In the genomic region with DNA sequence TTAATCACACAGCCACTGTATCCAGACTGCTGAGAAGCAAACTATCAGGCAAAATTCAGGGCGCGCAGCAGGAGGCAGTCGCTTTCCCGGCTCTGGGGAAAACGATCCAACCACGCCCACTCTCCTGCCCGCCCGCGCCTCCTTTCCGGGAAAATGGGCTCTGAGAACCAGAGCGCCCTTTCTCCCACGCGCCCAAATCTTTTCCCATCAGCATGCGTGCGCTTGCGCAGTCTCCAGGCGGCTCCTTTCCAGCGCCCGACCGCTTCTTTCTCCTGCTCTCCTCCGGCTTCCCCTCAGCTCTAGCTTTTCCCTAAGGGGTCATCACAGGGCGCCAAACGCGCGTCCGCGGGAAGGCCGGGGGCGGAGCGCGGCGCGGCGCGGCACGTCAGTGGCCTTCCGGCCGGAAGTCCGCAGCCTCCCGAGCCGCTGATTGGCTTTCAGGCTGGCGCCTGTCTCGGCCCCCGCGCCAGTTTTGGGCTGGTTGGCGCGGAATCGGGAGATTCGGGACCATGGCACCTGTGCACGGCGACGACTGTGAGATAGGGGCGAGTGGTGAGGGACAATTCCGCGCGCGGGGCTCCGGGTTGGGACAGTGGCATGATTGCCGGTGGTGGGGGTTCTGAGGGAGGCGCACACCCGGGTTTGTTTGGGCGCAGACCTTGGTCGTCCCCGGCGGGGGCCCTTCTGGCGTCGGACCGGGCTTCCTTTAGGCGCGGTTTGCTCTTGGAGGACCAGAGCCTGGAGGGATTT, we compare ENCODE assay signal across 1 cellular context.
A peak's percentile ranks its signal among the peaks of the same experiment; 100 is the strongest.
TF ChIP-seq lines count a peak whose summit lies in the region.

A gene with protein sequence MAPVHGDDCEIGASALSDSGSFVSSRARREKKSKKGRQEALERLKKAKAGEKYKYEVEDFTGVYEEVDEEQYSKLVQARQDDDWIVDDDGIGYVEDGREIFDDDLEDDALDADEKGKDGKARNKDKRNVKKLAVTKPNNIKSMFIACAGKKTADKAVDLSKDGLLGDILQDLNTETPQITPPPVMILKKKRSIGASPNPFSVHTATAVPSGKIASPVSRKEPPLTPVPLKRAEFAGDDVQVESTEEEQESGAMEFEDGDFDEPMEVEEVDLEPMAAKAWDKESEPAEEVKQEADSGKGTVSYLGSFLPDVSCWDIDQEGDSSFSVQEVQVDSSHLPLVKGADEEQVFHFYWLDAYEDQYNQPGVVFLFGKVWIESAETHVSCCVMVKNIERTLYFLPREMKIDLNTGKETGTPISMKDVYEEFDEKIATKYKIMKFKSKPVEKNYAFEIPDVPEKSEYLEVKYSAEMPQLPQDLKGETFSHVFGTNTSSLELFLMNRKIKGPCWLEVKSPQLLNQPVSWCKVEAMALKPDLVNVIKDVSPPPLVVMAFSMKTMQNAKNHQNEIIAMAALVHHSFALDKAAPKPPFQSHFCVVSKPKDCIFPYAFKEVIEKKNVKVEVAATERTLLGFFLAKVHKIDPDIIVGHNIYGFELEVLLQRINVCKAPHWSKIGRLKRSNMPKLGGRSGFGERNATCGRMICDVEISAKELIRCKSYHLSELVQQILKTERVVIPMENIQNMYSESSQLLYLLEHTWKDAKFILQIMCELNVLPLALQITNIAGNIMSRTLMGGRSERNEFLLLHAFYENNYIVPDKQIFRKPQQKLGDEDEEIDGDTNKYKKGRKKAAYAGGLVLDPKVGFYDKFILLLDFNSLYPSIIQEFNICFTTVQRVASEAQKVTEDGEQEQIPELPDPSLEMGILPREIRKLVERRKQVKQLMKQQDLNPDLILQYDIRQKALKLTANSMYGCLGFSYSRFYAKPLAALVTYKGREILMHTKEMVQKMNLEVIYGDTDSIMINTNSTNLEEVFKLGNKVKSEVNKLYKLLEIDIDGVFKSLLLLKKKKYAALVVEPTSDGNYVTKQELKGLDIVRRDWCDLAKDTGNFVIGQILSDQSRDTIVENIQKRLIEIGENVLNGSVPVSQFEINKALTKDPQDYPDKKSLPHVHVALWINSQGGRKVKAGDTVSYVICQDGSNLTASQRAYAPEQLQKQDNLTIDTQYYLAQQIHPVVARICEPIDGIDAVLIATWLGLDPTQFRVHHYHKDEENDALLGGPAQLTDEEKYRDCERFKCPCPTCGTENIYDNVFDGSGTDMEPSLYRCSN (N-terminal part only) (plus strand): TSS at position 466 of the 750 bp plus-strand sequence. CDS start 44 bp downstream, at position 510.

TF ChIP-seq in K562, 482 proteins besides CTCF, POLR2A, EP300 and RAD21 (continued from another document and continues in another):
- TF ChIP-seq, protein P1, sequence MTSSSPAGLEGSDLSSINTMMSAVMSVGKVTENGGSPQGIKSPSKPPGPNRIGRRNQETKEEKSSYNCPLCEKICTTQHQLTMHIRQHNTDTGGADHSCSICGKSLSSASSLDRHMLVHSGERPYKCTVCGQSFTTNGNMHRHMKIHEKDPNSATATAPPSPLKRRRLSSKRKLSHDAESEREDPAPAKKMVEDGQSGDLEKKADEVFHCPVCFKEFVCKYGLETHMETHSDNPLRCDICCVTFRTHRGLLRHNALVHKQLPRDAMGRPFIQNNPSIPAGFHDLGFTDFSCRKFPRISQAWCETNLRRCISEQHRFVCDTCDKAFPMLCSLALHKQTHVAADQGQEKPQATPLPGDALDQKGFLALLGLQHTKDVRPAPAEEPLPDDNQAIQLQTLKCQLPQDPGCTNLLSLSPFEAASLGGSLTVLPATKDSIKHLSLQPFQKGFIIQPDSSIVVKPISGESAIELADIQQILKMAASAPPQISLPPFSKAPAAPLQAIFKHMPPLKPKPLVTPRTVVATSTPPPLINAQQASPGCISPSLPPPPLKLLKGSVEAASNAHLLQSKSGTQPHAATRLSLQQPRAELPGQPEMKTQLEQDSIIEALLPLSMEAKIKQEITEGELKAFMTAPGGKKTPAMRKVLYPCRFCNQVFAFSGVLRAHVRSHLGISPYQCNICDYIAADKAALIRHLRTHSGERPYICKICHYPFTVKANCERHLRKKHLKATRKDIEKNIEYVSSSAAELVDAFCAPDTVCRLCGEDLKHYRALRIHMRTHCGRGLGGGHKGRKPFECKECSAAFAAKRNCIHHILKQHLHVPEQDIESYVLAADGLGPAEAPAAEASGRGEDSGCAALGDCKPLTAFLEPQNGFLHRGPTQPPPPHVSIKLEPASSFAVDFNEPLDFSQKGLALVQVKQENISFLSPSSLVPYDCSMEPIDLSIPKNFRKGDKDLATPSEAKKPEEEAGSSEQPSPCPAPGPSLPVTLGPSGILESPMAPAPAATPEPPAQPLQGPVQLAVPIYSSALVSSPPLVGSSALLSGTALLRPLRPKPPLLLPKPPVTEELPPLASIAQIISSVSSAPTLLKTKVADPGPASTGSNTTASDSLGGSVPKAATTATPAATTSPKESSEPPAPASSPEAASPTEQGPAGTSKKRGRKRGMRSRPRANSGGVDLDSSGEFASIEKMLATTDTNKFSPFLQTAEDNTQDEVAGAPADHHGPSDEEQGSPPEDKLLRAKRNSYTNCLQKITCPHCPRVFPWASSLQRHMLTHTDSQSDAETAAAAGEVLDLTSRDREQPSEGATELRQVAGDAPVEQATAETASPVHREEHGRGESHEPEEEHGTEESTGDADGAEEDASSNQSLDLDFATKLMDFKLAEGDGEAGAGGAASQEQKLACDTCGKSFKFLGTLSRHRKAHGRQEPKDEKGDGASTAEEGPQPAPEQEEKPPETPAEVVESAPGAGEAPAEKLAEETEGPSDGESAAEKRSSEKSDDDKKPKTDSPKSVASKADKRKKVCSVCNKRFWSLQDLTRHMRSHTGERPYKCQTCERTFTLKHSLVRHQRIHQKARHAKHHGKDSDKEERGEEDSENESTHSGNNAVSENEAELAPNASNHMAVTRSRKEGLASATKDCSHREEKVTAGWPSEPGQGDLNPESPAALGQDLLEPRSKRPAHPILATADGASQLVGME (CRISPR knock-in tag; IDR thresholded peaks at IDR 0.05): no peak
- TF ChIP-seq RBM25 (IDR thresholded peaks at IDR 0.05; ENCODE audit: low read depth, low read length, severe bottlenecking) (peak; percentile 43), EP400 (IDR thresholded peaks at IDR 0.05) (peak; percentile 88), NCOA1 (IDR thresholded peaks at IDR 0.05; ENCODE audit: low read depth) (no peak; the same call in 1 of the 2 replicates), CBX5 (IDR thresholded peaks at IDR 0.05; ENCODE audit: borderline replicate concordance, low read depth) (no peak), PRMT5 (CRISPR knock-in tag; IDR thresholded peaks at IDR 0.05) (no peak), KDM4B (IDR thresholded peaks at IDR 0.05; ENCODE audit: borderline replicate concordance in 2 of 2, low read depth in 1 of 2) (no peak), ZNF316 (IDR thresholded peaks at IDR 0.05) (no peak), HDAC2 (IDR thresholded peaks at IDR 0.05) (no peak; the same call in 1 of the 2 replicates), NCOR1 (IDR thresholded peaks at IDR 0.05) (peak; percentile 84), ZNF395 (CRISPR knock-in tag; IDR thresholded peaks at IDR 0.05) (no peak), TOE1 (IDR thresholded peaks at IDR 0.05; ENCODE audit: borderline replicate concordance) (peak; percentile 23; the same call in 1 of the 2 replicates), TOE1 (CRISPR knock-in tag; IDR thresholded peaks at IDR 0.05; ENCODE audit: borderline replicate concordance, low read depth) (no peak), ETV5 (CRISPR knock-in tag; IDR thresholded peaks at IDR 0.05; ENCODE audit: low read depth) (peak; percentile 89), E4F1 (CRISPR knock-in tag; IDR thresholded peaks at IDR 0.05; ENCODE audit: borderline replicate concordance) (no peak), ZNF3 (CRISPR knock-in tag; IDR thresholded peaks at IDR 0.05) (no peak), ATF3 (IDR thresholded peaks at IDR 0.05) (no peak), ATF3 (CRISPR knock-in tag; conservative IDR thresholded peaks at IDR 0.05) (peak; percentile 73), HCFC1 (IDR thresholded peaks at IDR 0.05; ENCODE audit: low read depth, low read length) (peak; percentile 79), CREM (IDR thresholded peaks at IDR 0.05; ENCODE audit: low read depth) (peak; percentile 99), DNMT1 (IDR thresholded peaks at IDR 0.05) (no peak), NR3C1 (CRISPR knock-in tag; IDR thresholded peaks at IDR 0.05) (no peak), LEF1 (IDR thresholded peaks at IDR 0.05) (no peak), SMAD1 (IDR thresholded peaks at IDR 0.05; ENCODE audit: low read depth, low read length, partially characterized antibody) (no peak), NR2C1 (IDR thresholded peaks at IDR 0.05) (no peak), NR2C1 (tag; IDR thresholded peaks at IDR 0.05) (no peak), ATF7 (IDR thresholded peaks at IDR 0.05) (peak; percentile 91), MNT (conservative IDR thresholded peaks at IDR 0.05) (peak; percentile 78 to 91), GABPB2 (CRISPR knock-in tag; conservative IDR thresholded peaks at IDR 0.05) (no peak), SMARCB1 (IDR thresholded peaks at IDR 0.05; ENCODE audit: insufficient read length, low read depth) (no peak)
- TF ChIP-seq, protein P2, sequence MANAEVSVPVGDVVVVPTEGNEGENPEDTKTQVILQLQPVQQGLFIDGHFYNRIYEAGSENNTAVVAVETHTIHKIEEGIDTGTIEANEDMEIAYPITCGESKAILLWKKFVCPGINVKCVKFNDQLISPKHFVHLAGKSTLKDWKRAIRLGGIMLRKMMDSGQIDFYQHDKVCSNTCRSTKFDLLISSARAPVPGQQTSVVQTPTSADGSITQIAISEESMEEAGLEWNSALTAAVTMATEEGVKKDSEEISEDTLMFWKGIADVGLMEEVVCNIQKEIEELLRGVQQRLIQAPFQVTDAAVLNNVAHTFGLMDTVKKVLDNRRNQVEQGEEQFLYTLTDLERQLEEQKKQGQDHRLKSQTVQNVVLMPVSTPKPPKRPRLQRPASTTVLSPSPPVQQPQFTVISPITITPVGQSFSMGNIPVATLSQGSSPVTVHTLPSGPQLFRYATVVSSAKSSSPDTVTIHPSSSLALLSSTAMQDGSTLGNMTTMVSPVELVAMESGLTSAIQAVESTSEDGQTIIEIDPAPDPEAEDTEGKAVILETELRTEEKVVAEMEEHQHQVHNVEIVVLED (CRISPR knock-in tag; IDR thresholded peaks at IDR 0.05): peak; percentile 79
- TF ChIP-seq, protein P3, sequence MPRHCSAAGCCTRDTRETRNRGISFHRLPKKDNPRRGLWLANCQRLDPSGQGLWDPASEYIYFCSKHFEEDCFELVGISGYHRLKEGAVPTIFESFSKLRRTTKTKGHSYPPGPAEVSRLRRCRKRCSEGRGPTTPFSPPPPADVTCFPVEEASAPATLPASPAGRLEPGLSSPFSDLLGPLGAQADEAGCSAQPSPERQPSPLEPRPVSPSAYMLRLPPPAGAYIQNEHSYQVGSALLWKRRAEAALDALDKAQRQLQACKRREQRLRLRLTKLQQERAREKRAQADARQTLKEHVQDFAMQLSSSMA (CRISPR knock-in tag; IDR thresholded peaks at IDR 0.05): no peak
